19 cellular contexts compared by ENCODE assay signal in the genomic region with DNA sequence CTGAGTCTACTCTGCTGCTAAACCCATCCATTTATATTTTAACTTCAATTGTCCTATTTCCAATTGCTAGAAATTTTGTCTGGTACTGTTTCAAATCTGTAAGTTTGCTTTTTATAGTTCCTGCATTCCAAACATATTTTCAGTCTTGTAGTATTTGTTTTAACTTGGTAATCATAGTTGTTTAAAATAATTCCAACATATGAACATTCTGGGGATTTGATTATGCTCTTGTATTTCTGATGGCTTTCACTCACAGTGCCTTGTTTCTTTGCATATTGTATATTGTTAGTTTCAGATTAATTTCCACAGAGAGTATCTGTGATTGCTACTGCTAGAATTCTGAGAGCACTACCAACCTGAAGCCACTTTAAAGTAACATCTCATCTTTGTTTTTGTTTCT.
"Had no signal": no experiment of that assay in that cellular context is flagged by ENCODE, and none has a peak within 500 bp of the region (broad histone marks: within the 10 kb centered on the region; RNA-seq: fewer than 3 reads in every experiment).

No MANE protein-coding gene starts in this region.

- H3K9me3 Mint-ChIP-seq: activated CD8-positive, alpha-beta T cell treated with anti-CD3 and anti-CD28 coated beads for 36 hours had no signal

- H3K4me1 Mint-ChIP-seq: activated B cell treated with CpG ODN at 0.5 μM for 24 hours; activated naive CD8-positive, alpha-beta T cell treated with anti-CD3 and anti-CD28 coated beads for 36 hours; naive thymus-derived CD8-positive, alpha-beta T cell had no signal

- H3K4me1 ChIP-seq: tibial nerve, uterus had no signal

- H3K27me3 ChIP-seq: brain microvascular endothelial cell, neutrophil, tibial nerve, uterus had no signal

- H3K4me3 ChIP-seq: tibial nerve, uterus had no signal

- H3K36me3 ChIP-seq: brain microvascular endothelial cell, neutrophil, tibial nerve, uterus had no signal

- ATAC-seq: activated CD8-positive, alpha-beta T cell treated with anti-CD3 and anti-CD28 coated beads for 36 hours; naive thymus-derived CD8-positive, alpha-beta T cell had no signal

- H3K4me3 Mint-ChIP-seq: activated B cell treated with CpG ODN at 0.5 μM for 24 hours; activated CD8-positive, alpha-beta T cell treated with anti-CD3 and anti-CD28 coated beads for 36 hours; activated naive CD8-positive, alpha-beta T cell treated with anti-CD3 and anti-CD28 coated beads for 36 hours; naive thymus-derived CD8-positive, alpha-beta T cell; T-helper 2 cell treated with Interferon-gamma antibody and Interleukin-4, amounts not matched to agents 5 μg/mL and 100 μg/mL, for 36 hours had no signal

- H3K27ac ChIP-seq: brain microvascular endothelial cell, neutrophil, tibial nerve, uterus had no signal

- DNase-seq: activated B cell treated with CpG ODN at 0.5 μM for 24 hours; activated CD4-positive, alpha-beta T cell treated with anti-CD3 and anti-CD28 coated beads for 48 hours; activated CD8-positive, alpha-beta T cell treated with anti-CD3 and anti-CD28 coated beads for 36 hours; activated gamma-delta T cell treated with Interleukin-2 at 50 U/mL for 16 hours; activated naive CD8-positive, alpha-beta T cell treated with anti-CD3 and anti-CD28 coated beads for 36 hours; activated T-cell treated with anti-CD3 and anti-CD28 coated beads, Interleukin-2, amount 50 U/mL, for 48 hours; brain microvascular endothelial cell; erythroblast; naive thymus-derived CD8-positive, alpha-beta T cell; posterior cingulate gyrus; small intestine; stimulated activated CD4-positive, alpha-beta T cell treated with anti-CD3 and anti-CD28 coated beads, Interleukin-4, amount 100 ng/mL, for 4 hours; stimulated activated CD8-positive, alpha-beta memory T cell treated with anti-CD3 and anti-CD28 coated beads, Interleukin-4, amount 100 ng/mL, for 48 hours; stimulated activated naive CD4-positive, alpha-beta T cell treated with Interleukin-2 at 50 U/mL for 16 hours; substantia nigra; uterus had no signal

- H3K36me3 Mint-ChIP-seq: activated naive CD8-positive, alpha-beta T cell treated with anti-CD3 and anti-CD28 coated beads for 36 hours; naive thymus-derived CD8-positive, alpha-beta T cell had no signal

- H3K27me3 Mint-ChIP-seq: activated B cell treated with CpG ODN at 0.5 μM for 24 hours; activated naive CD8-positive, alpha-beta T cell treated with anti-CD3 and anti-CD28 coated beads for 36 hours; naive thymus-derived CD8-positive, alpha-beta T cell had no signal

- H3K27ac Mint-ChIP-seq: activated B cell treated with CpG ODN at 0.5 μM for 24 hours; activated CD8-positive, alpha-beta T cell treated with anti-CD3 and anti-CD28 coated beads for 36 hours; activated naive CD8-positive, alpha-beta T cell treated with anti-CD3 and anti-CD28 coated beads for 36 hours; naive thymus-derived CD8-positive, alpha-beta T cell; T-helper 2 cell treated with Interferon-gamma antibody and Interleukin-4, amounts not matched to agents 5 μg/mL and 100 μg/mL, for 36 hours had no signal

- H3K9me3 ChIP-seq: neutrophil, uterus had no signal
